Comparison of ENCODE assay signal across 14 cellular contexts in the genomic region with DNA sequence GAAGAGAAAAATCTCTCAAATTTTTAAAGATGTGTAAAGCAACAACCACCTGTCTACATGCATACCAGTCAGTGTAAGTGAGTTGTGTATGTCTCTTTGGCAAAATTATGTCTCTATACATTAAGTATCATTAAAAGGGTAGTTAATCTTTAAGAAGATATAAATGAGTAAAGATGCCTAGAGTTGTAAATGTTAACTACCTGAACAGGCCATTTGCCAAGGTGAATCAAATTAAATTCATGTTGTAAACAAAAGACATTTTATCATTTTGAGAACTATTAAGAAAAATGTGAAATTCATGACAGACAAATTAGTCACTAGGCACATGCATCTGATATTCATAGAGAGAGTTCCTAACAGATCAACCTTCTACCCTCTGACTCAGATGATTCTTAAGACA. TPM values are rescaled to one million over a fixed set of nuclear protein-coding genes. Genes with fewer than 3 reads are reported as not detected.
DNase-seq lines count a peak whose midpoint lies in the region; ATAC-seq and TF ChIP-seq lines count a peak whose summit lies in the region.
"Had no signal": no experiment of that assay in that cellular context is flagged by ENCODE, and none has a peak within 500 bp of the region (broad histone marks: within the 10 kb centered on the region; RNA-seq: fewer than 3 reads in every experiment).

A gene (minus strand): TSS at position 101 of the 400 bp plus-strand sequence. CDS start 163 bp downstream, outside the sequence.

- H3K79me2 ChIP-seq in MM.1S (ENCODE audit: low read length), result no peaks in the 10 kb centered on the region

- H3K4me1 ChIP-seq in MM.1S (ENCODE audit: low read length), result 0 out of 2 replicates have a peak, but pooled peaks cover 7% of the 10 kb centered on the region
- no peaks in the 10 kb centered on the region for H3K4me1 ChIP-seq in foreskin keratinocyte
- H3K4me1 ChIP-seq: BLaER1, Caco-2 had no signal

- H3K36me3 ChIP-seq in MM.1S (replicated peaks; ENCODE audit: insufficient read depth, low read length), result no peaks in the 10 kb centered on the region
- H3K36me3 ChIP-seq: BLaER1 had no signal

- CTCF ChIA-PET in RWPE1 (lab: Yijun Ruan, JAX), result interaction anchor here (0.6 kb wide), 1 partner anchor 1269 kb away, joined by 4 read pairs; no protein-coding TSS in a partner anchor

- POLR2A ChIA-PET in RWPE1 (lab: Yijun Ruan, JAX; ENCODE audit: low non-redundant PET), result no interaction called here

- H3K9ac ChIP-seq in MM.1S (ENCODE audit: low read length), result no peak within 1 kb of the TSS
- H3K9ac ChIP-seq: BLaER1 had no signal

- TF ChIP-seq CTCF in MM.1S (IDR thresholded peaks at IDR 0.05; ENCODE audit: low read length) (no peak), RWPE1 (conservative IDR thresholded peaks at IDR 0.05; ENCODE audit: low read depth) (no peak), foreskin keratinocyte (conservative IDR thresholded peaks at IDR 0.05) (no peak)

- ATAC-seq in foreskin keratinocyte (peak; percentile 44), GM19463 (IDR thresholded peaks at IDR 0.05; ENCODE audit: unreplicated experiment) (no peak)

- H4K20me1 ChIP-seq in MM.1S (ENCODE audit: insufficient read depth, low read length), result no peaks in the 10 kb centered on the region
- H4K20me1 ChIP-seq: BLaER1 had no signal

- in situ Hi-C loops in G401 (cut with HindIII; ENCODE audit: low sequenced_read_pairs), result no loop called here

- no peak within 1 kb of the TSS for H3K4me2 ChIP-seq in MM.1S (ENCODE audit: low read depth, low read length)
- H3K4me2 ChIP-seq: BLaER1 had no signal

- no peaks in the 10 kb centered on the region for H3K9me3 ChIP-seq in MM.1S (replicated peaks; ENCODE audit: insufficient read depth, low read length)
- H3K9me3 ChIP-seq: Caco-2 had no signal

- H2AFZ ChIP-seq in MM.1S (ENCODE audit: low read length), result peak within 1 kb of the TSS; percentile 30; the same call in 1 of the 2 replicates

- H3K4me3 ChIP-seq in MM.1S (ENCODE audit: low read length), result no peak within 1 kb of the TSS
- H3K4me3 ChIP-seq: BLaER1 had no signal

- no peaks in the 10 kb centered on the region for H3F3A ChIP-seq in MM.1S (ENCODE audit: insufficient read depth, low read length)

- DNase-seq in G401 (ENCODE audit: low spot score), result no peak
- DNase-seq in MM.1S, result no peak
- DNase-seq in RWPE1 (ENCODE audit: low spot score), result peak; percentile 2
- peak; percentile 36 to 63 for DNase-seq in foreskin keratinocyte
- no peak for DNase-seq in NCI-H1694 (lab: John Stamatoyannopoulos, UW)
- no peak for DNase-seq in mucosa of gallbladder (ENCODE audit: low spot score)
- DNase-seq: 8988T; AML-193; Caco-2; CD8-positive, alpha-beta memory T cell; DND-41; H7 had no signal

- H3K27me3 ChIP-seq in MM.1S (replicated peaks; ENCODE audit: insufficient read depth, low read length) (no peaks in the 10 kb centered on the region), foreskin keratinocyte (no peaks in the 10 kb centered on the region)
- H3K27me3 ChIP-seq: BLaER1 had no signal

- H3K27ac ChIP-seq in MM.1S (ENCODE audit: low read length) (no peak within 1 kb of the TSS), RWPE1 (no peak within 1 kb of the TSS), foreskin keratinocyte (no peak within 1 kb of the TSS)
- H3K27ac ChIP-seq: BLaER1 had no signal

- no peaks in the 10 kb centered on the region for H3K9me2 ChIP-seq in MM.1S (replicated peaks; ENCODE audit: insufficient read depth, low read length)

RNA-seq across cellular contexts. Expression of the gene that starts here (rescaled TPM):
- total RNA-seq in G401 (2014; rRNA removed; shearing (Covaris generic)), result 5.7 and 13.4 TPM in 2 replicates
- total RNA-seq in foreskin keratinocyte (not detected in 2 replicates), mucosa of gallbladder (not detected)
- polyA plus RNA-seq in foreskin keratinocyte, result not detected in 2 replicates
- total RNA-seq: Caco-2; CD8-positive, alpha-beta memory T cell; H7 had no signal
- polyA plus RNA-seq: CD8-positive, alpha-beta memory T cell had no signal

Comparison
In these comparisons a context has a peak if more than half of its experiments do, and no peak if none do; other contexts are left out.
1. Peak in DNase-seq and ATAC-seq in foreskin keratinocyte; RNA of the gene not detected or under 1 TPM.